18 cellular contexts compared by ENCODE assay signal in the genomic region with DNA sequence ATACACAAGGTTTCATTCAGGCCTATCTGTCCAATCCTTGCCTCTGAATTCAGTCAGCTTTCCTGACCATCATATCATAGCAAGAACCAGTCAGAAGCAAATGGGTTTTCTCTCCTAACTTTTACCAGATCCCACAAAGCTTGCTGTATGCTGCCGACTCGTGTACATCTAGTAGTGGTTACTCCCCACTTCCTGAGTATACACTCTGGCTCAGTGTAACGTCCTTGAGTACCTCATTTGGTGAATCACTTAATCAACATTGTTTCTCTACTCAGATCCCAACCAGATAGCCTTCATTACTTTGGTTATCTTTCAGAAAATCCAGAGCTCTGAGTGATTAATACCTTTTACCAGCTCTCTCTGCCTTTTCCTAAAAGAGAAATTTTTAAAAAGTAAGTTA.
DNase-seq lines count a peak whose midpoint lies in the region; ATAC-seq and TF ChIP-seq lines count a peak whose summit lies in the region.
"Had no signal": no experiment of that assay in that cellular context is flagged by ENCODE, and none has a peak within 500 bp of the region (broad histone marks: within the 10 kb centered on the region; RNA-seq: fewer than 3 reads in every experiment).

No MANE protein-coding gene starts in this region.

- DNase-seq in mammary epithelial cell = no peak
- DNase-seq in MCF 10A (ENCODE audit: unreplicated experiment) = no peak
- no peak for DNase-seq in RWPE2 (ENCODE audit: low spot score)
- no peak for DNase-seq in epithelial cell of prostate (ENCODE audit: low read depth, low spot score)
- DNase-seq in trophoblast cell = peak in 1 of 2 donors; percentile 66
- DNase-seq in left cardiac atrium = no peak
- DNase-seq in left lobe of liver (ENCODE audit: low spot score) = no peak
- DNase-seq: CD4-positive, alpha-beta memory T cell; DMS153; DMS79; EL; HCEC 1CT had no signal

- peak overlapping the region; percentile 1 for H2BK120ac ChIP-seq in trophoblast cell (ENCODE audit: insufficient read depth, low read length, poor library complexity)

- H3K4me1 Mint-ChIP-seq in MCF 10A (ENCODE audit: insufficient read depth, unreplicated experiment) = no peaks in the 10 kb centered on the region
- H3K4me1 Mint-ChIP-seq: CD14-positive monocyte; CD4-positive, alpha-beta memory T cell had no signal

- no peak overlapping the region for H3K4me3 Mint-ChIP-seq in MCF 10A (ENCODE audit: unreplicated experiment)
- H3K4me3 Mint-ChIP-seq: CD14-positive monocyte; CD4-positive, alpha-beta memory T cell; GM23338 had no signal

- ATAC-seq in RWPE2 (ENCODE audit: low read depth) (peak; percentile 36; the same call in 2 of the 3 replicates), left cardiac atrium (no peak), HG03457 (IDR thresholded peaks at IDR 0.05; ENCODE audit: unreplicated experiment) (no peak), left lobe of liver (no peak)
- ATAC-seq: GM12878, GM23338 had no signal

- H3K27ac Mint-ChIP-seq in MCF 10A (ENCODE audit: low read depth, unreplicated experiment) = no peak overlapping the region
- H3K27ac Mint-ChIP-seq: CD14-positive monocyte; CD4-positive, alpha-beta memory T cell; GM23338 had no signal

- H3K9me3 ChIP-seq in mammary epithelial cell (replicated peaks; ENCODE audit: insufficient read depth, low read length) = no peaks in the 10 kb centered on the region
- H3K9me3 ChIP-seq in RWPE2 (ENCODE audit: severe bottlenecking) = no peaks in the 10 kb centered on the region
- H3K9me3 ChIP-seq in trophoblast cell (ENCODE audit: insufficient read depth, low read depth, low read length) = no peaks in the 10 kb centered on the region
- H3K9me3 ChIP-seq: BLaER1 had no signal

- H3K18ac ChIP-seq in trophoblast cell (ENCODE audit: low read length) = no peak overlapping the region

- WGBS in mammary epithelial cell (ENCODE audit: low coverage, missing lambda C conversion rate) = 24% methylated on average over 3 of the region's 3 CpGs
- WGBS in trophoblast cell (ENCODE audit: extremely low coverage, insufficient coverage, insufficient read length) = no CpG with 5 or more reads among the region's 3 CpGs

- no peak overlapping the region for H3K4me2 ChIP-seq in mammary epithelial cell (ENCODE audit: insufficient read depth, low read depth, low read length)
- H3K4me2 ChIP-seq in trophoblast cell (ENCODE audit: low read length) = no peak overlapping the region
- H3K4me2 ChIP-seq: BLaER1, GM23338 had no signal

- H4K12ac ChIP-seq in trophoblast cell (ENCODE audit: low read depth, low read length) = no peak overlapping the region

- BruUV-seq in mammary epithelial cell (replicated peaks; lab: Mats Ljungman, UMichigan) = no TSS peak
- BruUV-seq in MCF 10A (replicated peaks; lab: Mats Ljungman, UMichigan) = no TSS peak

- no peak overlapping the region for H4K91ac ChIP-seq in trophoblast cell (ENCODE audit: low read depth, low read length)

- H3K79me2 ChIP-seq in mammary epithelial cell (ENCODE audit: insufficient read depth, low read length) = no peaks in the 10 kb centered on the region
- no peaks in the 10 kb centered on the region for H3K79me2 ChIP-seq in trophoblast cell (ENCODE audit: control insufficient read depth, insufficient read depth, low read length, poor library complexity)

- intact Hi-C loops in mammary epithelial cell (cut with micrococcal nuclease) = loop anchor here (1.0 kb wide), 1 partner anchor 131 kb away; no protein-coding TSS in a partner anchor
- intact Hi-C loops in MCF 10A (cut with micrococcal nuclease) = no loop called here
- intact Hi-C loops in left cardiac atrium (cut with DNase I) = no loop called here

- POLR2A ChIA-PET in MCF 10A (lab: Yijun Ruan, JAX) = interaction anchor here (0.7 kb wide), 1 partner anchor 68 kb away, joined by 5 read pairs; no protein-coding TSS in a partner anchor

- H2BK5ac ChIP-seq in trophoblast cell (ENCODE audit: low read depth, low read length, poor library complexity) = no peak overlapping the region

- no peaks in the 10 kb centered on the region for H4K20me1 ChIP-seq in mammary epithelial cell (ENCODE audit: insufficient read depth, low read length)
- H4K20me1 ChIP-seq: BLaER1 had no signal

- H3K36me3 Mint-ChIP-seq in MCF 10A (ENCODE audit: insufficient read depth, unreplicated experiment) = no peaks in the 10 kb centered on the region
- H3K36me3 Mint-ChIP-seq: CD14-positive monocyte; CD4-positive, alpha-beta memory T cell had no signal

- no peaks in the 10 kb centered on the region for H3K27me3 Mint-ChIP-seq in MCF 10A (ENCODE audit: insufficient read depth, unreplicated experiment)
- H3K27me3 Mint-ChIP-seq: CD4-positive, alpha-beta memory T cell had no signal

- H4K8ac ChIP-seq in trophoblast cell (ENCODE audit: low read depth, low read length) = no peak overlapping the region

- H3K27ac ChIP-seq in mammary epithelial cell (ENCODE audit: insufficient read depth, low read depth, low read length) (peak overlapping the region; percentile 46), RWPE2 (ENCODE audit: poor library complexity, severe bottlenecking) (peak overlapping the region; percentile 6), epithelial cell of prostate (peak overlapping the region; percentile 61), trophoblast cell (ENCODE audit: low read depth, low read length) (no peak overlapping the region)
- H3K27ac ChIP-seq: 22Rv1, BLaER1 had no signal

- no peak overlapping the region for H2BK12ac ChIP-seq in trophoblast cell (ENCODE audit: low read length)

- H3K4ac ChIP-seq in trophoblast cell (ENCODE audit: low read depth, low read length) = no peak overlapping the region

- H3K36me3 ChIP-seq in mammary epithelial cell (ENCODE audit: insufficient read depth, low read length) (no peaks in the 10 kb centered on the region), RWPE2 (ENCODE audit: low read depth) (no peaks in the 10 kb centered on the region), trophoblast cell (ENCODE audit: control insufficient read depth in 1 of 2, insufficient read depth in 2 of 2, low read length in 2 of 2) (no peaks in the 10 kb centered on the region)
- H3K36me3 ChIP-seq: BLaER1 had no signal

- H2AFZ ChIP-seq in mammary epithelial cell (ENCODE audit: low read depth, low read length) = peak overlapping the region; percentile 14
- no peak overlapping the region for H2AFZ ChIP-seq in trophoblast cell (ENCODE audit: insufficient read depth, low read length, poor library complexity)
- H2AFZ ChIP-seq: GM23338 had no signal

- H3K9ac ChIP-seq in mammary epithelial cell (ENCODE audit: insufficient read depth, low read length) = no peak overlapping the region
- H3K9ac ChIP-seq in trophoblast cell (ENCODE audit: low read length) = no peak overlapping the region
- H3K9ac ChIP-seq: BLaER1 had no signal

- H3K27me3 ChIP-seq in mammary epithelial cell (ENCODE audit: insufficient read depth, low read length) = no peaks in the 10 kb centered on the region
- H3K27me3 ChIP-seq in RWPE2 (ENCODE audit: insufficient read depth, poor library complexity, severe bottlenecking) = no peaks in the 10 kb centered on the region
- no peaks in the 10 kb centered on the region for H3K27me3 ChIP-seq in trophoblast cell (ENCODE audit: insufficient read depth, low read length)
- H3K27me3 ChIP-seq: BLaER1 had no signal

- no peaks in the 10 kb centered on the region for H3K9me3 Mint-ChIP-seq in MCF 10A (ENCODE audit: unreplicated experiment)

- in situ Hi-C loops in mammary epithelial cell (cut with MboI; ENCODE audit: low sequenced_read_pairs in 2 of 2) = no loop called here

- dilution Hi-C loops in mammary epithelial cell (cut with HindIII; ENCODE audit: low sequenced_read_pairs) = no loop called here

- H3K4me1 ChIP-seq in mammary epithelial cell (ENCODE audit: insufficient read depth, low read length) (peaks cover 23% of the 10 kb centered on the region), RWPE2 (ENCODE audit: insufficient read depth, poor library complexity, severe bottlenecking) (peaks cover 13% of the 10 kb centered on the region), trophoblast cell (ENCODE audit: control insufficient read depth in 1 of 2, insufficient read depth in 2 of 2, low read length in 2 of 2) (peaks cover 0 to 4% of the 10 kb centered on the region in 2 experiments)
- H3K4me1 ChIP-seq: BLaER1 had no signal

- H3K79me1 ChIP-seq in trophoblast cell (ENCODE audit: low read length) = peaks cover 3% of the 10 kb centered on the region

- CTCF ChIA-PET in mammary epithelial cell (lab: Charles Lee; ENCODE audit: low non-redundant PET) = no interaction called here
- CTCF ChIA-PET in MCF 10A (lab: Yijun Ruan, JAX) = interaction anchor here (0.7 to 1.2 kb wide), 2 partner anchors 9 to 84 kb away, joined by 3 read pairs; no protein-coding TSS in a partner anchor

- no peak overlapping the region for H2AK5ac ChIP-seq in trophoblast cell (ENCODE audit: low read length)

- H3K4me3 ChIP-seq in mammary epithelial cell (replicated peaks in 1 of 3; ENCODE audit: insufficient read depth in 1 of 3, low read depth in 2 of 3, low read length in 3 of 3) (no peak overlapping the region), RWPE2 (ENCODE audit: severe bottlenecking) (no peak overlapping the region), trophoblast cell (ENCODE audit: low read depth, low read length) (no peak overlapping the region)
- H3K4me3 ChIP-seq: BLaER1, GM12878, GM23338 had no signal

- H3K14ac ChIP-seq in trophoblast cell (ENCODE audit: low read length) = no peak overlapping the region

- TF ChIP-seq CTCF in mammary epithelial cell (conservative IDR thresholded peaks at IDR 0.05 in 1 of 2, IDR thresholded peaks at IDR 0.05 in 1 of 2; ENCODE audit: extremely low read depth in 1 of 2, insufficient read depth in 1 of 2, low read depth in 1 of 2, low read length in 2 of 2) = no peak
- no peak for TF ChIP-seq CTCF in MCF 10A (IDR thresholded peaks at IDR 0.05; ENCODE audit: unreplicated experiment)
- no peak for TF ChIP-seq CTCF in RWPE2 (IDR thresholded peaks at IDR 0.05; ENCODE audit: poor library complexity, severe bottlenecking)

- no peak overlapping the region for H3K23ac ChIP-seq in trophoblast cell (ENCODE audit: low read length)
